In genomic region chr1:107940178-107940577, GRCh38 we compare ENCODE assay signal across 16 cellular contexts.
"Had no signal": no experiment of that assay in that cellular context is flagged by ENCODE, and none has a peak within 500 bp of the region (broad histone marks: within the 10 kb centered on the region; RNA-seq: fewer than 3 reads in every experiment).

No MANE protein-coding gene starts in this region.

- FAIRE-seq: endometrium, keratinocyte had no signal

- H3K27ac ChIP-seq: esophagus muscularis mucosa, tibial artery, vagina had no signal

- H3K27ac Mint-ChIP-seq: activated CD8-positive, alpha-beta memory T cell treated with anti-CD3 and anti-CD28 coated beads, Interleukin-2, amount 10 ng/mL, durations not matched to agents 7 days and 5 days; activated naive CD4-positive, alpha-beta T cell treated with anti-CD3 and anti-CD28 coated beads, Interleukin-2, amount 50 U/mL, for 72 hours; activated T-cell treated with anti-CD3 and anti-CD28 coated beads, Interleukin-2, amount 50 U/mL, for 24 hours; brain; stimulated activated memory B cell treated with anti-CD40 and anti-IgM and Interleukin-4, amounts not matched to agents 10 μg/mL and 1 μg/mL and 100 μg/mL, for 72 hours had no signal

- H3K36me3 ChIP-seq: esophagus muscularis mucosa, tibial artery, vagina had no signal

- H3K9me3 ChIP-seq: esophagus muscularis mucosa, tibial artery, vagina had no signal

- ATAC-seq: activated CD4-positive, CD25-positive, alpha-beta regulatory T cell treated with anti-CD3 and anti-CD28 coated beads, Interleukin-2, amount 50 U/mL, for 24 hours; activated CD8-positive, alpha-beta memory T cell treated with anti-CD3 and anti-CD28 coated beads, Interleukin-2, amount 10 ng/mL, durations not matched to agents 7 days and 5 days; activated naive CD4-positive, alpha-beta T cell treated with anti-CD3 and anti-CD28 coated beads, Interleukin-2, amount 50 U/mL, for 72 hours; stimulated activated memory B cell treated with anti-CD40 and anti-IgM and Interleukin-4, amounts not matched to agents 10 μg/mL and 1 μg/mL and 100 μg/mL, for 72 hours had no signal

- H3K4me3 Mint-ChIP-seq: activated CD8-positive, alpha-beta memory T cell treated with anti-CD3 and anti-CD28 coated beads, Interleukin-2, amount 10 ng/mL, durations not matched to agents 7 days and 5 days; activated T-cell treated with anti-CD3 and anti-CD28 coated beads, Interleukin-2, amount 50 U/mL, for 24 hours; brain; stimulated activated memory B cell treated with anti-CD40 and anti-IgM and Interleukin-4, amounts not matched to agents 10 μg/mL and 1 μg/mL and 100 μg/mL, for 72 hours had no signal

- DNase-seq: activated CD8-positive, alpha-beta memory T cell treated with anti-CD3 and anti-CD28 coated beads, Interleukin-2, amount 10 ng/mL, durations not matched to agents 7 days and 5 days; activated effector memory CD4-positive, alpha-beta T cell treated with Interleukin-2 at 50 U/mL for 16 hours; activated T-cell treated with anti-CD3 and anti-CD28 coated beads, Interleukin-2, amount 50 U/mL, for 24 hours; amniotic stem cell; dorsolateral prefrontal cortex; posterior cingulate gyrus; stimulated activated CD4-positive, alpha-beta T cell treated with anti-CD3 and anti-CD28 coated beads, Interleukin-1b, Interleukin-23, amount 100 ng/mL, for 48 hours; tibial artery had no signal

- H3K27me3 Mint-ChIP-seq: activated T-cell treated with anti-CD3 and anti-CD28 coated beads, Interleukin-2, amount 50 U/mL, for 24 hours; brain; stimulated activated memory B cell treated with anti-CD40 and anti-IgM and Interleukin-4, amounts not matched to agents 10 μg/mL and 1 μg/mL and 100 μg/mL, for 72 hours had no signal

- H3K4me3 ChIP-seq: dorsolateral prefrontal cortex, esophagus muscularis mucosa, tibial artery, vagina had no signal

- H3K36me3 Mint-ChIP-seq: activated CD8-positive, alpha-beta memory T cell treated with anti-CD3 and anti-CD28 coated beads, Interleukin-2, amount 10 ng/mL, durations not matched to agents 7 days and 5 days; brain had no signal

- H3K9me3 Mint-ChIP-seq: activated T-cell treated with anti-CD3 and anti-CD28 coated beads, Interleukin-2, amount 50 U/mL, for 24 hours; brain; stimulated activated memory B cell treated with anti-CD40 and anti-IgM and Interleukin-4, amounts not matched to agents 10 μg/mL and 1 μg/mL and 100 μg/mL, for 72 hours had no signal

- H3K27me3 ChIP-seq: esophagus muscularis mucosa, tibial artery, vagina had no signal
